ENCODE assay signal across 8 cellular contexts in the genomic region with DNA sequence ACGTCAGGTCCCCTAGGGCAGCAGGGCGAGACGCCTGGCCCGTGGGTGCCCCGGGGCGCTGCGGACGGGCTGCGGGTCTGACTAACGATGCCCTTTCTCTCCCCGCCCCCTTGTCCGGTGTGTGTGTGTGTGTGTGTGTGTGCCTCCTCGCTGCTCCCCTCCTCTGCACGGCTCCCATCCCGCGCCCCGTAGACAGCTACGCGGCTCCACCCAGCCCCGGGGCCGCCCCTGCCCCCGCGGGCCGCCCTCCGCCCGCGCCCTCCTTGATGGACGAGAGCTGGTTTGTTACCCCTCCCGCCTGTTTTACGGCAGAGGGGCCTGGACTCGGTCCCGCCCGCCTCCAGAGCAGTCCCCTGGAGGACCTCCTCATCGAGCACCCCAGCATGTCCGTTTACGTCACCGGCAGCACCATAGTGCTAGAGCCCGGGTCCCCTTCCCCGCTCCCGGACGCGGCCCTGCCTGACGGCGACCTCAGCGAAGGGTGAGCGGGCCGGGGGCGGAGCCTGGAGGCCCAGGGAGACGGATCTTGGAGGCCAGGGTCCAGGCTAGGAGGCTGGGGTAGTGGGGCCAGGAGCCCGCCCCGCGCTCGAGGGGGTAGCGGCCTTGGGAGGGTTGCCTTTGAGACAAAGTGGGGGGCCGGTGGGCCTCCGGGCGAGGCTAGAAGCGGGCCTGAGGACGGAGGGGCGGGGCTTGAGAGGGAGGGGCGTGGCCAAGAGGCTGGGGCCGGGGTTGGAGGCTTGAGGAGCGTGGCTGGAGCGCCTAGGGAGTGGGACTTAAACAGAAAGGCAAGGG. TPM values are rescaled to one million over a fixed set of nuclear protein-coding genes. Genes with fewer than 3 reads are reported as not detected.
DNase-seq lines count a peak whose midpoint lies in the region; ATAC-seq and TF ChIP-seq lines count a peak whose summit lies in the region.

No MANE protein-coding gene starts in this region.

- peaks cover 42% of the 10 kb centered on the region for H3K4me1 ChIP-seq in suprapubic skin

- peak; percentile 36 for ATAC-seq in GM21423 (IDR thresholded peaks at IDR 0.05; ENCODE audit: unreplicated experiment)

- peaks cover 15% of the 10 kb centered on the region for H3K36me3 ChIP-seq in suprapubic skin

- H3K9me3 ChIP-seq in suprapubic skin = no peaks in the 10 kb centered on the region

- H3K4me3 ChIP-seq in suprapubic skin = peak overlapping the region; percentile 59

- TF ChIP-seq EP300 in suprapubic skin (IDR thresholded peaks at IDR 0.05) = no peak

- TF ChIP-seq POLR2A in suprapubic skin (IDR thresholded peaks at IDR 0.05) = no peak

- H3K27me3 ChIP-seq in suprapubic skin = no peaks in the 10 kb centered on the region

- WGBS in suprapubic skin = 0% methylated on average over 29 of the region's 64 CpGs

- H3K27ac ChIP-seq in suprapubic skin = peak overlapping the region; percentile 74

- TF ChIP-seq CTCF in suprapubic skin (IDR thresholded peaks at IDR 0.05) = no peak

- DNase-seq in DMS 273 treated with DMSO at 0.1 percent for 48 hours (lab: John Stamatoyannopoulos, UW) = peak; percentile 47
- peak; percentile 98 for DNase-seq in HuH-7 (ENCODE audit: low spot score)
- peak; percentile 41 for DNase-seq in SHP77 treated with DMSO at 0.1 percent for 48 hours (lab: John Stamatoyannopoulos, UW)
- peak; percentile 52 to 75 (median 68) for DNase-seq in activated naive CD4-positive, alpha-beta T cell (lab: John Stamatoyannopoulos, UW)
- peak; percentile 63 for DNase-seq in foreskin melanocyte
- peak; percentile 82 for DNase-seq in occipital lobe (lab: John Stamatoyannopoulos, UW)
- DNase-seq in suprapubic skin (ENCODE audit: low spot score in 2 of 2) = peak; percentile 91 to 93

RNA-seq across cellular contexts. Expression of a gene that starts 5.1 kb away (rescaled TPM):
- total RNA-seq in occipital lobe = 3.9 TPM
- total RNA-seq in suprapubic skin = 10 to 100 TPM in 2 of 4 donors, 1 to 10 TPM in 2; 8.1 to 19.4 (median 10.7) TPM

RNA-seq across cellular contexts. Expression of a gene that starts 32.3 kb away (rescaled TPM):
- total RNA-seq in occipital lobe (14.8 TPM), suprapubic skin (10 to 100 TPM; 13.6 to 21.7 (median 16.2) TPM)

Comparison
In these comparisons a context has a peak if more than half of its experiments do, and no peak if none do; other contexts are left out.
1. Peak in every context shown above with its lines: DNase-seq, ATAC-seq, H3K4me3 ChIP-seq and H3K27ac ChIP-seq.
2. DNase-seq: peak in every context shown above with its lines; median percentile 98 in HuH-7; 92 in suprapubic skin; 82 in occipital lobe; 68 in activated naive CD4-positive, alpha-beta T cell; 63 in foreskin melanocyte; 47 in DMS 273 treated with DMSO at 0.1 percent for 48 hours; 41 in SHP77 treated with DMSO at 0.1 percent for 48 hours.